ENCODE assay signal across 15 cellular contexts in genomic region chr11:37571248-37571647, GRCh38.
DNase-seq lines count a peak whose midpoint lies in the region; ATAC-seq and TF ChIP-seq lines count a peak whose summit lies in the region.
"Had no signal": no experiment of that assay in that cellular context is flagged by ENCODE, and none has a peak within 500 bp of the region (broad histone marks: within the 10 kb centered on the region; RNA-seq: fewer than 3 reads in every experiment).

No MANE protein-coding gene starts in this region.

- H3K4me1 ChIP-seq in RWPE2 (ENCODE audit: insufficient read depth, poor library complexity, severe bottlenecking) (no peaks in the 10 kb centered on the region), endodermal cell (ENCODE audit: control insufficient read depth, insufficient read depth, low read length) (no peaks in the 10 kb centered on the region), ascending aorta (no peaks in the 10 kb centered on the region)
- H3K4me1 ChIP-seq: A549, BE2C had no signal

- H3K9me3 Mint-ChIP-seq in stimulated activated memory B cell treated with anti-CD40 and anti-IgM and Interleukin-4, amounts not matched to agents 10 μg/mL and 1 μg/mL and 100 μg/mL, for 72 hours: peaks cover 2% of the 10 kb centered on the region
- no peaks in the 10 kb centered on the region for H3K9me3 Mint-ChIP-seq in endodermal cell
- peaks cover 18% of the 10 kb centered on the region for H3K9me3 Mint-ChIP-seq in activated naive CD8-positive, alpha-beta T cell treated with anti-CD3 and anti-CD28 coated beads, Interleukin-2, amount 50 U/mL, for 24 hours

- intact Hi-C loops in ascending aorta (cut with DNase I): no loop called here

- H3K9me3 ChIP-seq in RWPE2 (ENCODE audit: severe bottlenecking) (no peaks in the 10 kb centered on the region), endodermal cell (ENCODE audit: control insufficient read depth, low read length) (peaks cover 6% of the 10 kb centered on the region), ascending aorta (no peaks in the 10 kb centered on the region)
- H3K9me3 ChIP-seq: A549, BE2C had no signal

- no peaks in the 10 kb centered on the region for H3K27me3 ChIP-seq in RWPE2 (ENCODE audit: insufficient read depth, poor library complexity, severe bottlenecking)
- no peaks in the 10 kb centered on the region for H3K27me3 ChIP-seq in endodermal cell (ENCODE audit: control insufficient read depth, insufficient read depth, low read length, poor library complexity, severe bottlenecking)
- no peaks in the 10 kb centered on the region for H3K27me3 ChIP-seq in ascending aorta
- H3K27me3 ChIP-seq: BE2C had no signal

- TF ChIP-seq CTCF in RWPE2 (IDR thresholded peaks at IDR 0.05; ENCODE audit: poor library complexity, severe bottlenecking) (no peak), endodermal cell (conservative IDR thresholded peaks at IDR 0.05) (no peak), ascending aorta (IDR thresholded peaks at IDR 0.05) (no peak)

- H3K27ac Mint-ChIP-seq in stimulated activated memory B cell treated with anti-CD40 and anti-IgM and Interleukin-4, amounts not matched to agents 10 μg/mL and 1 μg/mL and 100 μg/mL, for 72 hours: no peak overlapping the region
- H3K27ac Mint-ChIP-seq in endodermal cell: no peak overlapping the region
- no peak overlapping the region for H3K27ac Mint-ChIP-seq in activated naive CD8-positive, alpha-beta T cell treated with anti-CD3 and anti-CD28 coated beads, Interleukin-2, amount 50 U/mL, for 24 hours
- H3K27ac Mint-ChIP-seq: CD4-positive, alpha-beta memory T cell had no signal

- no peaks in the 10 kb centered on the region for H3K36me3 Mint-ChIP-seq in stimulated activated memory B cell treated with anti-CD40 and anti-IgM and Interleukin-4, amounts not matched to agents 10 μg/mL and 1 μg/mL and 100 μg/mL, for 72 hours
- H3K36me3 Mint-ChIP-seq in endodermal cell (ENCODE audit: low read depth): no peaks in the 10 kb centered on the region
- H3K36me3 Mint-ChIP-seq in activated naive CD8-positive, alpha-beta T cell treated with anti-CD3 and anti-CD28 coated beads, Interleukin-2, amount 50 U/mL, for 24 hours (ENCODE audit: low read depth): no peaks in the 10 kb centered on the region
- H3K36me3 Mint-ChIP-seq: CD4-positive, alpha-beta memory T cell had no signal

- no peaks in the 10 kb centered on the region for H3K27me3 Mint-ChIP-seq in stimulated activated memory B cell treated with anti-CD40 and anti-IgM and Interleukin-4, amounts not matched to agents 10 μg/mL and 1 μg/mL and 100 μg/mL, for 72 hours
- no peaks in the 10 kb centered on the region for H3K27me3 Mint-ChIP-seq in endodermal cell (ENCODE audit: insufficient read depth)
- no peaks in the 10 kb centered on the region for H3K27me3 Mint-ChIP-seq in activated naive CD8-positive, alpha-beta T cell treated with anti-CD3 and anti-CD28 coated beads, Interleukin-2, amount 50 U/mL, for 24 hours
- H3K27me3 Mint-ChIP-seq: CD4-positive, alpha-beta memory T cell had no signal

- H3K4me1 Mint-ChIP-seq in stimulated activated memory B cell treated with anti-CD40 and anti-IgM and Interleukin-4, amounts not matched to agents 10 μg/mL and 1 μg/mL and 100 μg/mL, for 72 hours: no peaks in the 10 kb centered on the region
- H3K4me1 Mint-ChIP-seq in endodermal cell: no peaks in the 10 kb centered on the region
- peaks cover 2% of the 10 kb centered on the region for H3K4me1 Mint-ChIP-seq in activated naive CD8-positive, alpha-beta T cell treated with anti-CD3 and anti-CD28 coated beads, Interleukin-2, amount 50 U/mL, for 24 hours
- H3K4me1 Mint-ChIP-seq: CD4-positive, alpha-beta memory T cell had no signal

- H3K4me3 ChIP-seq in RWPE2 (ENCODE audit: severe bottlenecking) (no peak overlapping the region), endodermal cell (ENCODE audit: low read length) (no peak overlapping the region), ascending aorta (no peak overlapping the region)
- H3K4me3 ChIP-seq: A549 had no signal

- no peak overlapping the region for H3K9ac ChIP-seq in endodermal cell (ENCODE audit: extremely low read depth, low read length, poor library complexity, severe bottlenecking)

- DNase-seq in A172 (ENCODE audit: low spot score) (peak; percentile 32), NCI-H226 (peak; percentile 90), RWPE2 (ENCODE audit: low spot score) (no peak), epithelial cell of prostate (ENCODE audit: low read depth, low spot score) (peak; percentile 10), endodermal cell (no peak), ascending aorta (ENCODE audit: low spot score in 2 of 2) (no peak)
- DNase-seq in activated naive CD8-positive, alpha-beta T cell treated with anti-CD3 and anti-CD28 coated beads, Interleukin-2, amount 50 U/mL, for 24 hours: no peak
- DNase-seq: BE2C; CD4-positive, alpha-beta memory T cell; DMS79 had no signal

- H3K4me3 Mint-ChIP-seq in stimulated activated memory B cell treated with anti-CD40 and anti-IgM and Interleukin-4, amounts not matched to agents 10 μg/mL and 1 μg/mL and 100 μg/mL, for 72 hours: no peak overlapping the region
- no peak overlapping the region for H3K4me3 Mint-ChIP-seq in endodermal cell
- H3K4me3 Mint-ChIP-seq in activated naive CD8-positive, alpha-beta T cell treated with anti-CD3 and anti-CD28 coated beads, Interleukin-2, amount 50 U/mL, for 24 hours: no peak overlapping the region
- H3K4me3 Mint-ChIP-seq: CD4-positive, alpha-beta memory T cell had no signal

- 95 to 100% methylated on average over 2 of the region's 2 CpGs for WGBS in endodermal cell (ENCODE audit: insufficient coverage in 1 of 2, insufficient read length in 1 of 2), 2 experiments

- H3K27ac ChIP-seq in RWPE2 (ENCODE audit: poor library complexity, severe bottlenecking): no peak overlapping the region
- H3K27ac ChIP-seq in epithelial cell of prostate: no peak overlapping the region
- no peak overlapping the region for H3K27ac ChIP-seq in endodermal cell (ENCODE audit: low read depth, low read length)
- H3K27ac ChIP-seq in ascending aorta: no peak overlapping the region
- H3K27ac ChIP-seq: A549, C4-2B, HL-60 had no signal

- no peaks in the 10 kb centered on the region for H3K36me3 ChIP-seq in RWPE2 (ENCODE audit: low read depth)
- no peaks in the 10 kb centered on the region for H3K36me3 ChIP-seq in endodermal cell (ENCODE audit: control insufficient read depth, insufficient read depth, low read length)
- H3K36me3 ChIP-seq in ascending aorta: no peaks in the 10 kb centered on the region
- H3K36me3 ChIP-seq: BE2C had no signal

- ATAC-seq in RWPE2 (ENCODE audit: low read depth): peak; percentile 67
- ATAC-seq in stimulated activated memory B cell treated with anti-CD40 and anti-IgM and Interleukin-4, amounts not matched to agents 10 μg/mL and 1 μg/mL and 100 μg/mL, for 72 hours: no peak
- no peak for ATAC-seq in activated naive CD8-positive, alpha-beta T cell treated with anti-CD3 and anti-CD28 coated beads, Interleukin-2, amount 50 U/mL, for 24 hours
- ATAC-seq: A549, HCT116 had no signal

Comparison
In these comparisons a context has a peak if more than half of its experiments do, and no peak if none do; other contexts are left out.
1. DNase-seq: peak in A172 (single experiment), NCI-H226 (single experiment) and epithelial cell of prostate (single experiment); none in RWPE2 (single experiment), endodermal cell (single experiment), ascending aorta (0 of 2) and activated naive CD8-positive, alpha-beta T cell treated with anti-CD3 and anti-CD28 coated beads, Interleukin-2, amount 50 U/mL, for 24 hours (single experiment).